ENCODE assay signal across 19 cellular contexts in genomic region chr14:94264195-94264594, GRCh38. TPM values are rescaled to one million over a fixed set of nuclear protein-coding genes. Genes with fewer than 3 reads are reported as not detected.
"Had no signal": no experiment of that assay in that cellular context is flagged by ENCODE, and none has a peak within 500 bp of the region (broad histone marks: within the 10 kb centered on the region; RNA-seq: fewer than 3 reads in every experiment).

No MANE protein-coding gene starts in this region.

RNA-seq across cellular contexts. Expression of gene SERPINA10, which starts 28.9 kb away (rescaled TPM):
- total RNA-seq: kidney epithelial cell; left ventricle myocardium inferior; lower leg skin; mesenteric fat pad; myocyte; naive thymus-derived CD4-positive, alpha-beta T cell; natural killer cell treated with Interleukin-12 subunit alpha and Interleukin-12 subunit beta and Interleukin-15 and Interleukin-18, amount 100 ng/mL, for 72 hours; omental fat pad; pulmonary artery endothelial cell; renal cortical epithelial cell; right atrium auricular region; stomach; testis; thyroid gland; urinary bladder; vagina had no signal
- polyA plus RNA-seq: lung; naive thymus-derived CD4-positive, alpha-beta T cell; neural cell; ovary had no signal

RNA-seq across cellular contexts. Expression of gene SERPINA6, which starts 58.9 kb away (rescaled TPM):
- total RNA-seq: kidney epithelial cell; left ventricle myocardium inferior; lower leg skin; mesenteric fat pad; myocyte; naive thymus-derived CD4-positive, alpha-beta T cell; natural killer cell treated with Interleukin-12 subunit alpha and Interleukin-12 subunit beta and Interleukin-15 and Interleukin-18, amount 100 ng/mL, for 72 hours; pulmonary artery endothelial cell; right atrium auricular region; stomach; testis; thyroid gland; urinary bladder; vagina had no signal
- polyA plus RNA-seq: naive thymus-derived CD4-positive, alpha-beta T cell; neural cell had no signal
